In genomic region chr14:103763730-103764488, GRCh38 we compare ENCODE assay signal across 15 cellular contexts. TPM values are rescaled to one million over a fixed set of nuclear protein-coding genes. Genes with fewer than 3 reads are reported as not detected.
DNase-seq lines count a peak whose midpoint lies in the region; ATAC-seq and TF ChIP-seq lines count a peak whose summit lies in the region.
"Had no signal": no experiment of that assay in that cellular context is flagged by ENCODE, and none has a peak within 500 bp of the region (broad histone marks: within the 10 kb centered on the region; RNA-seq: fewer than 3 reads in every experiment).

No MANE protein-coding gene starts in this region.

- no peaks in the 10 kb centered on the region for H3K4me1 ChIP-seq in aorta (ENCODE audit: control insufficient read depth in 1 of 2, insufficient read depth in 2 of 2, low read length in 2 of 2)
- H3K4me1 ChIP-seq in psoas muscle: no peaks in the 10 kb centered on the region
- H3K4me1 ChIP-seq: BLaER1 had no signal

- no peak overlapping the region for H3K4me3 Mint-ChIP-seq in chondrocyte (ENCODE audit: unreplicated experiment)

- intact Hi-C loops in aorta (cut with DNase I) (no loop called here), psoas muscle (cut with DNase I) (no loop called here)

- H3K4me3 ChIP-seq in GM12865 (ENCODE audit: low read depth, low read length): no peak overlapping the region
- H3K4me3 ChIP-seq in aorta (ENCODE audit: low read length in 2 of 2): no peak overlapping the region
- H3K4me3 ChIP-seq in psoas muscle: no peak overlapping the region
- H3K4me3 ChIP-seq: BLaER1 had no signal

- H3K9me3 ChIP-seq in aorta (ENCODE audit: control insufficient read depth, low read length) (no peaks in the 10 kb centered on the region), psoas muscle (no peaks in the 10 kb centered on the region)
- H3K9me3 ChIP-seq: BLaER1 had no signal

- no peak overlapping the region for H3K27ac ChIP-seq in aorta (ENCODE audit: low read depth in 1 of 2, low read length in 2 of 2)
- H3K27ac ChIP-seq in psoas muscle: no peak overlapping the region
- H3K27ac ChIP-seq: BLaER1 had no signal

- peaks cover 7% of the 10 kb centered on the region for H3K4me1 Mint-ChIP-seq in chondrocyte (ENCODE audit: low read depth)

- TF ChIP-seq CTCF in GM12865 (IDR thresholded peaks at IDR 0.05; ENCODE audit: insufficient read depth, low read depth, low read length, missing control alignments): no peak
- TF ChIP-seq CTCF in psoas muscle (IDR thresholded peaks at IDR 0.05): no peak
- no peak for TF ChIP-seq CTCF in chondrocyte (IDR thresholded peaks at IDR 0.05)

- no peaks in the 10 kb centered on the region for H3K27me3 ChIP-seq in aorta (ENCODE audit: control insufficient read depth in 1 of 2, insufficient read depth in 2 of 2, low read length in 1 of 2)
- no peaks in the 10 kb centered on the region for H3K27me3 ChIP-seq in psoas muscle (ENCODE audit: insufficient read depth in 3 of 3, low read length in 2 of 3)
- H3K27me3 ChIP-seq: BLaER1 had no signal

- H3K27me3 Mint-ChIP-seq in chondrocyte (ENCODE audit: low read depth): no peaks in the 10 kb centered on the region

- H3K27ac Mint-ChIP-seq in chondrocyte (ENCODE audit: unreplicated experiment): no peak overlapping the region
- H3K27ac Mint-ChIP-seq: activated T-helper 2 cell treated with anti-CD3 and anti-CD28 coated beads, Interferon-gamma antibody, Interleukin-2, Interleukin-4, amounts not matched to agents 10 μg/mL and 5 μg/mL and 100 μg/mL, durations not matched to agents 14 hours and 24 hours and 36 hours had no signal

- DNase-seq in GM12865 (ENCODE audit: low read depth) (peak; percentile 74), NCI-H2107 (lab: John Stamatoyannopoulos, UW) (peak; percentile 51), aorta (no peak), psoas muscle (no peak), medulla oblongata (ENCODE audit: extremely low spot score) (no peak), chondrocyte (ENCODE audit: low spot score) (no peak)
- DNase-seq: foreskin fibroblast; left cardiac atrium; NCI-H1436 treated with DMSO at 0.1 percent for 48 hours; occipital lobe; stimulated activated CD4-positive, alpha-beta T cell treated with anti-CD3 and anti-CD28 coated beads, Interleukin-2, amount 100 ng/mL, for 48 hours had no signal

- H3K9me3 Mint-ChIP-seq in chondrocyte (ENCODE audit: low read depth): peaks cover 5% of the 10 kb centered on the region
- H3K9me3 Mint-ChIP-seq: activated T-helper 2 cell treated with anti-CD3 and anti-CD28 coated beads, Interferon-gamma antibody, Interleukin-2, Interleukin-4, amounts not matched to agents 10 μg/mL and 5 μg/mL and 100 μg/mL, durations not matched to agents 14 hours and 24 hours and 36 hours had no signal

- H3K36me3 Mint-ChIP-seq in chondrocyte (ENCODE audit: low read depth): peaks cover 3% of the 10 kb centered on the region

- ATAC-seq in GM19438 (IDR thresholded peaks at IDR 0.05; ENCODE audit: low read depth, unreplicated experiment) (peak; percentile 65), HG02943 (IDR thresholded peaks at IDR 0.05; ENCODE audit: low read depth, unreplicated experiment) (peak; percentile 78), aorta (ENCODE audit: low FRiP score) (no peak), psoas muscle (no peak)
- ATAC-seq: left cardiac atrium had no signal

- WGBS in aorta, 2 donors: 96% methylated on average over 5 of the region's 5 CpGs
- WGBS in psoas muscle, 3 donors: 95 to 97% (median 96%) methylated on average over 5 of the region's 5 CpGs

- no peaks in the 10 kb centered on the region for H3K36me3 ChIP-seq in aorta (ENCODE audit: control insufficient read depth in 1 of 2, insufficient read depth in 2 of 2, low read length in 1 of 2)
- peaks cover 0 to 10% of the 10 kb centered on the region in 2 donors for H3K36me3 ChIP-seq in psoas muscle (ENCODE audit: insufficient read depth in 1 of 2, low read depth in 1 of 2)
- H3K36me3 ChIP-seq: BLaER1 had no signal

RNA-seq across cellular contexts. Expression of gene ZFYVE21, which starts 48.3 kb away (rescaled TPM):
- total RNA-seq in aorta (10 to 100 TPM; 69.0 to 74.8 TPM), psoas muscle (10 to 100 TPM; 14.3 to 27.1 (median 20.8) TPM), chondrocyte (68.6 to 84.3 TPM (median 68.6 TPM) in 3 replicates)
- polyA plus RNA-seq in aorta (100 to 1,000 TPM; 100 to 110 TPM), psoas muscle (10 to 100 TPM; 14.0 to 21.7 (median 16.9) TPM)

RNA-seq across cellular contexts. Expression of gene XRCC3, which starts 48.7 kb away (rescaled TPM):
- total RNA-seq in aorta (1 to 10 TPM; 5.2 to 5.3 TPM), psoas muscle (1 to 10 TPM; 1.1 to 2.5 (median 1.4) TPM), chondrocyte (3.4 to 9.9 TPM (median 6.6 TPM) in 3 replicates)
- polyA plus RNA-seq in aorta (1 to 10 TPM; 1.0 to 8.6 TPM), psoas muscle (1 to 10 TPM in 2 of 3 donors, under 1 TPM in 1; 1.00 to 2.5 (median 1.8) TPM)

Comparison
In these comparisons a context has a peak if more than half of its experiments do, and no peak if none do; other contexts are left out.
1. DNase-seq: peak in GM12865 (single experiment) and NCI-H2107 (single experiment); none in aorta (0 of 2), psoas muscle (0 of 2), medulla oblongata (single experiment) and chondrocyte (single experiment).
2. ATAC-seq: peak in GM19438 (single experiment) and HG02943 (single experiment); none in aorta (single experiment) and psoas muscle (0 of 4).